2 cellular contexts compared by ENCODE assay signal in the genomic region with DNA sequence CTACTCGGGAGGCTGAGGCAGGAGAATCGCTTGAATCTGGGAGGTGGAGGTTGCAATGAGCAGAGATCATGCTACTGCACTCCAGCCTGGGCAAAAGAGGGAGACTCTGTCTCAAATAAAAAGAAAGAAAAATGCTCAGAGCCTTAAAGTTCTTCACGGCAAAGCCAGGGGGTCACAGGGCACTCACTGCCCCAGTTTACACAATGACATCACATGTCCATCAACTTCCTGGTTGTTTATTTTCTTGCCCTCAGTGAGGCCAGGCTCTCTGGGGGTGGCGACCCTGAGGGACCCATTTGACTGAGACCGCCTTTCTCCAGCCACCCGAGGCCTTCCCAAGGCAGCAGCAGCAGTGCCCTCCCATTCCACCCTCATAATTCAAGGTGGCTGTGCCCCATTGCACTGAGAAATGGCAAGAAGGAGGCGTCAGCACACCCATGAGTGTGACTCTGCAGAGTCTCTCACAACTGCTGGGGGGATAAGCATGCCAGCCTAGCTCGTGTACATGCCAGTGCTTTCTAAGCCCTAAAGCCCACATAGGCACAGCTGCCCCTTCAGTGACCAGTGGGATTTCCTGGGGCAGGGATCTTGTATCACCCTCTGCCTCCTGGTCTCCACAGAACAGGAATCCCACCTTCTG.
TF ChIP-seq lines count a peak whose summit lies in the region.

No MANE protein-coding gene starts in this region.

TF ChIP-seq in HEK293, 187 proteins besides CTCF, POLR2A, EP300 and RAD21:
- TF ChIP-seq, protein P1, sequence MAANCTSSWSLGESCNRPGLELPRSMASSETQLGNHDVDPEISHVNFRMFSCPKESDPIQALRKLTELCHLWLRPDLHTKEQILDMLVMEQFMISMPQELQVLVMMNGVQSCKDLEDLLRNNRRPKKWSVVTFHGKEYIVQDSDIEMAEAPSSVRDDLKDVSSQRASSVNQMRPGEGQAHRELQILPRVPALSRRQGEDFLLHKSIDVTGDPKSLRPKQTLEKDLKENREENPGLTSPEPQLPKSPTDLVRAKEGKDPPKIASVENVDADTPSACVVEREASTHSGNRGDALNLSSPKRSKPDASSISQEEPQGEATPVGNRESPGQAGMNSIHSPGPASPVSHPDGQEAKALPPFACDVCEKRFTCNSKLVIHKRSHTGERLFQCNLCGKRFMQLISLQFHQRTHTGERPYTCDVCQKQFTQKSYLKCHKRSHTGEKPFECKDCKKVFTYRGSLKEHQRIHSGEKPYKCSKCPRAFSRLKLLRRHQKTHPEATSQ (tag by site-specific recombination; IDR thresholded peaks at IDR 0.05) = no peak
- TF ChIP-seq GLIS1 (tag by site-specific recombination; IDR thresholded peaks at IDR 0.05) (peak; percentile 56), ZBTB48 (tag by site-specific recombination; IDR thresholded peaks at IDR 0.05) (no peak), ZNF366 (tag by site-specific recombination; conservative IDR thresholded peaks at IDR 0.05) (no peak), ZNF596 (tag by site-specific recombination; IDR thresholded peaks at IDR 0.05) (no peak), PRDM1 (tag by site-specific recombination; IDR thresholded peaks at IDR 0.05) (no peak)
- TF ChIP-seq, protein P2, sequence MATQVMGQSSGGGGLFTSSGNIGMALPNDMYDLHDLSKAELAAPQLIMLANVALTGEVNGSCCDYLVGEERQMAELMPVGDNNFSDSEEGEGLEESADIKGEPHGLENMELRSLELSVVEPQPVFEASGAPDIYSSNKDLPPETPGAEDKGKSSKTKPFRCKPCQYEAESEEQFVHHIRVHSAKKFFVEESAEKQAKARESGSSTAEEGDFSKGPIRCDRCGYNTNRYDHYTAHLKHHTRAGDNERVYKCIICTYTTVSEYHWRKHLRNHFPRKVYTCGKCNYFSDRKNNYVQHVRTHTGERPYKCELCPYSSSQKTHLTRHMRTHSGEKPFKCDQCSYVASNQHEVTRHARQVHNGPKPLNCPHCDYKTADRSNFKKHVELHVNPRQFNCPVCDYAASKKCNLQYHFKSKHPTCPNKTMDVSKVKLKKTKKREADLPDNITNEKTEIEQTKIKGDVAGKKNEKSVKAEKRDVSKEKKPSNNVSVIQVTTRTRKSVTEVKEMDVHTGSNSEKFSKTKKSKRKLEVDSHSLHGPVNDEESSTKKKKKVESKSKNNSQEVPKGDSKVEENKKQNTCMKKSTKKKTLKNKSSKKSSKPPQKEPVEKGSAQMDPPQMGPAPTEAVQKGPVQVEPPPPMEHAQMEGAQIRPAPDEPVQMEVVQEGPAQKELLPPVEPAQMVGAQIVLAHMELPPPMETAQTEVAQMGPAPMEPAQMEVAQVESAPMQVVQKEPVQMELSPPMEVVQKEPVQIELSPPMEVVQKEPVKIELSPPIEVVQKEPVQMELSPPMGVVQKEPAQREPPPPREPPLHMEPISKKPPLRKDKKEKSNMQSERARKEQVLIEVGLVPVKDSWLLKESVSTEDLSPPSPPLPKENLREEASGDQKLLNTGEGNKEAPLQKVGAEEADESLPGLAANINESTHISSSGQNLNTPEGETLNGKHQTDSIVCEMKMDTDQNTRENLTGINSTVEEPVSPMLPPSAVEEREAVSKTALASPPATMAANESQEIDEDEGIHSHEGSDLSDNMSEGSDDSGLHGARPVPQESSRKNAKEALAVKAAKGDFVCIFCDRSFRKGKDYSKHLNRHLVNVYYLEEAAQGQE (tag by site-specific recombination; IDR thresholded peaks at IDR 0.05) = no peak
- TF ChIP-seq, protein P3, sequence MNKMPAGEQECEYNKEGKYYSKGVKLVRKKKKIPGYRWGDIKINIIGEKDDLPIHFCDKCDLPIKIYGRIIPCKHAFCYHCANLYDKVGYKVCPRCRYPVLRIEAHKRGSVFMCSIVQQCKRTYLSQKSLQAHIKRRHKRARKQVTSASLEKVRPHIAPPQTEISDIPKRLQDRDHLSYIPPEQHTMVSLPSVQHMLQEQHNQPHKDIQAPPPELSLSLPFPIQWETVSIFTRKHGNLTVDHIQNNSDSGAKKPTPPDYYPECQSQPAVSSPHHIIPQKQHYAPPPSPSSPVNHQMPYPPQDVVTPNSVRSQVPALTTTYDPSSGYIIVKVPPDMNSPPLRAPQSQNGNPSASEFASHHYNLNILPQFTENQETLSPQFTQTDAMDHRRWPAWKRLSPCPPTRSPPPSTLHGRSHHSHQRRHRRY (tag by site-specific recombination; IDR thresholded peaks at IDR 0.05) = no peak

TF ChIP-seq in HepG2, 621 proteins besides CTCF, POLR2A, EP300 and RAD21 (continues in another document):
- TF ChIP-seq, protein P4, sequence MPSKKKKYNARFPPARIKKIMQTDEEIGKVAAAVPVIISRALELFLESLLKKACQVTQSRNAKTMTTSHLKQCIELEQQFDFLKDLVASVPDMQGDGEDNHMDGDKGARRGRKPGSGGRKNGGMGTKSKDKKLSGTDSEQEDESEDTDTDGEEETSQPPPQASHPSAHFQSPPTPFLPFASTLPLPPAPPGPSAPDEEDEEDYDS (CRISPR knock-in tag; IDR thresholded peaks at IDR 0.05) = 0 out of 2 replicates have a peak, but pooled peaks have one; percentile 21
- TF ChIP-seq SP5 (CRISPR knock-in tag; IDR thresholded peaks at IDR 0.05; ENCODE audit: borderline replicate concordance, low read depth) = 0 out of 2 replicates have a peak, but pooled peaks have one; percentile 27
- peak; percentile 78 for TF ChIP-seq RARA (CRISPR knock-in tag; IDR thresholded peaks at IDR 0.05)
- no peak for TF ChIP-seq NBN (conservative IDR thresholded peaks at IDR 0.05)
- TF ChIP-seq, protein P5, sequence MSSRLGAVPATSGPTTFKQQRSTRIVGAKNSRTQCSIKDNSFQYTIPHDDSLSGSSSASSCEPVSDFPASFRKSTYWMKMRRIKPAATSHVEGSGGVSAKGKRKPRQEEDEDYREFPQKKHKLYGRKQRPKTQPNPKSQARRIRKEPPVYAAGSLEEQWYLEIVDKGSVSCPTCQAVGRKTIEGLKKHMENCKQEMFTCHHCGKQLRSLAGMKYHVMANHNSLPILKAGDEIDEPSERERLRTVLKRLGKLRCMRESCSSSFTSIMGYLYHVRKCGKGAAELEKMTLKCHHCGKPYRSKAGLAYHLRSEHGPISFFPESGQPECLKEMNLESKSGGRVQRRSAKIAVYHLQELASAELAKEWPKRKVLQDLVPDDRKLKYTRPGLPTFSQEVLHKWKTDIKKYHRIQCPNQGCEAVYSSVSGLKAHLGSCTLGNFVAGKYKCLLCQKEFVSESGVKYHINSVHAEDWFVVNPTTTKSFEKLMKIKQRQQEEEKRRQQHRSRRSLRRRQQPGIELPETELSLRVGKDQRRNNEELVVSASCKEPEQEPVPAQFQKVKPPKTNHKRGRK (CRISPR knock-in tag; IDR thresholded peaks at IDR 0.05) = no peak
- TF ChIP-seq, protein P6, sequence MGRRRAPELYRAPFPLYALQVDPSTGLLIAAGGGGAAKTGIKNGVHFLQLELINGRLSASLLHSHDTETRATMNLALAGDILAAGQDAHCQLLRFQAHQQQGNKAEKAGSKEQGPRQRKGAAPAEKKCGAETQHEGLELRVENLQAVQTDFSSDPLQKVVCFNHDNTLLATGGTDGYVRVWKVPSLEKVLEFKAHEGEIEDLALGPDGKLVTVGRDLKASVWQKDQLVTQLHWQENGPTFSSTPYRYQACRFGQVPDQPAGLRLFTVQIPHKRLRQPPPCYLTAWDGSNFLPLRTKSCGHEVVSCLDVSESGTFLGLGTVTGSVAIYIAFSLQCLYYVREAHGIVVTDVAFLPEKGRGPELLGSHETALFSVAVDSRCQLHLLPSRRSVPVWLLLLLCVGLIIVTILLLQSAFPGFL (CRISPR knock-in tag; IDR thresholded peaks at IDR 0.05) = no peak
- TF ChIP-seq ZNF879 (CRISPR knock-in tag; IDR thresholded peaks at IDR 0.05) = no peak
- TF ChIP-seq ONECUT2 (CRISPR knock-in tag; IDR thresholded peaks at IDR 0.05) = no peak
- TF ChIP-seq, protein P7, sequence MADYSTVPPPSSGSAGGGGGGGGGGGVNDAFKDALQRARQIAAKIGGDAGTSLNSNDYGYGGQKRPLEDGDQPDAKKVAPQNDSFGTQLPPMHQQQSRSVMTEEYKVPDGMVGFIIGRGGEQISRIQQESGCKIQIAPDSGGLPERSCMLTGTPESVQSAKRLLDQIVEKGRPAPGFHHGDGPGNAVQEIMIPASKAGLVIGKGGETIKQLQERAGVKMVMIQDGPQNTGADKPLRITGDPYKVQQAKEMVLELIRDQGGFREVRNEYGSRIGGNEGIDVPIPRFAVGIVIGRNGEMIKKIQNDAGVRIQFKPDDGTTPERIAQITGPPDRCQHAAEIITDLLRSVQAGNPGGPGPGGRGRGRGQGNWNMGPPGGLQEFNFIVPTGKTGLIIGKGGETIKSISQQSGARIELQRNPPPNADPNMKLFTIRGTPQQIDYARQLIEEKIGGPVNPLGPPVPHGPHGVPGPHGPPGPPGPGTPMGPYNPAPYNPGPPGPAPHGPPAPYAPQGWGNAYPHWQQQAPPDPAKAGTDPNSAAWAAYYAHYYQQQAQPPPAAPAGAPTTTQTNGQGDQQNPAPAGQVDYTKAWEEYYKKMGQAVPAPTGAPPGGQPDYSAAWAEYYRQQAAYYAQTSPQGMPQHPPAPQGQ (CRISPR knock-in tag; IDR thresholded peaks at IDR 0.05; ENCODE audit: borderline replicate concordance) = no peak
- TF ChIP-seq, protein P8, sequence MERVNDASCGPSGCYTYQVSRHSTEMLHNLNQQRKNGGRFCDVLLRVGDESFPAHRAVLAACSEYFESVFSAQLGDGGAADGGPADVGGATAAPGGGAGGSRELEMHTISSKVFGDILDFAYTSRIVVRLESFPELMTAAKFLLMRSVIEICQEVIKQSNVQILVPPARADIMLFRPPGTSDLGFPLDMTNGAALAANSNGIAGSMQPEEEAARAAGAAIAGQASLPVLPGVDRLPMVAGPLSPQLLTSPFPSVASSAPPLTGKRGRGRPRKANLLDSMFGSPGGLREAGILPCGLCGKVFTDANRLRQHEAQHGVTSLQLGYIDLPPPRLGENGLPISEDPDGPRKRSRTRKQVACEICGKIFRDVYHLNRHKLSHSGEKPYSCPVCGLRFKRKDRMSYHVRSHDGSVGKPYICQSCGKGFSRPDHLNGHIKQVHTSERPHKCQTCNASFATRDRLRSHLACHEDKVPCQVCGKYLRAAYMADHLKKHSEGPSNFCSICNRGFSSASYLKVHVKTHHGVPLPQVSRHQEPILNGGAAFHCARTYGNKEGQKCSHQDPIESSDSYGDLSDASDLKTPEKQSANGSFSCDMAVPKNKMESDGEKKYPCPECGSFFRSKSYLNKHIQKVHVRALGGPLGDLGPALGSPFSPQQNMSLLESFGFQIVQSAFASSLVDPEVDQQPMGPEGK (CRISPR knock-in tag; IDR thresholded peaks at IDR 0.05) = peak; percentile 74
- TF ChIP-seq ZNF883 (CRISPR knock-in tag; IDR thresholded peaks at IDR 0.05; ENCODE audit: not compliant biosample characterization) = peak; percentile 41
- no peak for TF ChIP-seq SRF (IDR thresholded peaks at IDR 0.05; ENCODE audit: low read depth, low read length)
- TF ChIP-seq BRD4 (CRISPR knock-in tag; IDR thresholded peaks at IDR 0.05) = peak; percentile 10; the same call in 1 of the 2 replicates
- TF ChIP-seq, protein P9, sequence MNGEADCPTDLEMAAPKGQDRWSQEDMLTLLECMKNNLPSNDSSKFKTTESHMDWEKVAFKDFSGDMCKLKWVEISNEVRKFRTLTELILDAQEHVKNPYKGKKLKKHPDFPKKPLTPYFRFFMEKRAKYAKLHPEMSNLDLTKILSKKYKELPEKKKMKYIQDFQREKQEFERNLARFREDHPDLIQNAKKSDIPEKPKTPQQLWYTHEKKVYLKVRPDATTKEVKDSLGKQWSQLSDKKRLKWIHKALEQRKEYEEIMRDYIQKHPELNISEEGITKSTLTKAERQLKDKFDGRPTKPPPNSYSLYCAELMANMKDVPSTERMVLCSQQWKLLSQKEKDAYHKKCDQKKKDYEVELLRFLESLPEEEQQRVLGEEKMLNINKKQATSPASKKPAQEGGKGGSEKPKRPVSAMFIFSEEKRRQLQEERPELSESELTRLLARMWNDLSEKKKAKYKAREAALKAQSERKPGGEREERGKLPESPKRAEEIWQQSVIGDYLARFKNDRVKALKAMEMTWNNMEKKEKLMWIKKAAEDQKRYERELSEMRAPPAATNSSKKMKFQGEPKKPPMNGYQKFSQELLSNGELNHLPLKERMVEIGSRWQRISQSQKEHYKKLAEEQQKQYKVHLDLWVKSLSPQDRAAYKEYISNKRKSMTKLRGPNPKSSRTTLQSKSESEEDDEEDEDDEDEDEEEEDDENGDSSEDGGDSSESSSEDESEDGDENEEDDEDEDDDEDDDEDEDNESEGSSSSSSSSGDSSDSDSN (CRISPR knock-in tag; IDR thresholded peaks at IDR 0.05) = peak; percentile 10; the same call in 1 of the 2 replicates
- no peak for TF ChIP-seq HHEX (CRISPR knock-in tag; IDR thresholded peaks at IDR 0.05)
- no peak for TF ChIP-seq ISX (CRISPR knock-in tag; conservative IDR thresholded peaks at IDR 0.05)
- TF ChIP-seq ZSCAN31 (CRISPR knock-in tag; IDR thresholded peaks at IDR 0.05; ENCODE audit: low read depth) = no peak
- no peak for TF ChIP-seq GTF3A (CRISPR knock-in tag; conservative IDR thresholded peaks at IDR 0.05)
- no peak for TF ChIP-seq SP1 (IDR thresholded peaks at IDR 0.05)
- TF ChIP-seq SP1 (CRISPR knock-in tag; IDR thresholded peaks at IDR 0.05) = peak; percentile 33; the same call in 1 of the 2 replicates
- no peak for TF ChIP-seq ZNF335 (CRISPR knock-in tag; IDR thresholded peaks at IDR 0.05)
- TF ChIP-seq, protein P10, sequence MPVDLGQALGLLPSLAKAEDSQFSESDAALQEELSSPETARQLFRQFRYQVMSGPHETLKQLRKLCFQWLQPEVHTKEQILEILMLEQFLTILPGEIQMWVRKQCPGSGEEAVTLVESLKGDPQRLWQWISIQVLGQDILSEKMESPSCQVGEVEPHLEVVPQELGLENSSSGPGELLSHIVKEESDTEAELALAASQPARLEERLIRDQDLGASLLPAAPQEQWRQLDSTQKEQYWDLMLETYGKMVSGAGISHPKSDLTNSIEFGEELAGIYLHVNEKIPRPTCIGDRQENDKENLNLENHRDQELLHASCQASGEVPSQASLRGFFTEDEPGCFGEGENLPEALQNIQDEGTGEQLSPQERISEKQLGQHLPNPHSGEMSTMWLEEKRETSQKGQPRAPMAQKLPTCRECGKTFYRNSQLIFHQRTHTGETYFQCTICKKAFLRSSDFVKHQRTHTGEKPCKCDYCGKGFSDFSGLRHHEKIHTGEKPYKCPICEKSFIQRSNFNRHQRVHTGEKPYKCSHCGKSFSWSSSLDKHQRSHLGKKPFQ (CRISPR knock-in tag; IDR thresholded peaks at IDR 0.05; ENCODE audit: insufficient replicate concordance) = no peak
- peak; percentile 62 for TF ChIP-seq FOXK2 (IDR thresholded peaks at IDR 0.05)
- peak; percentile 16; the same call in 1 of the 2 replicates for TF ChIP-seq ZSCAN25 (CRISPR knock-in tag; IDR thresholded peaks at IDR 0.05)
- TF ChIP-seq KLF6 (CRISPR knock-in tag; IDR thresholded peaks at IDR 0.05) = peak; percentile 50; the same call in 1 of the 2 replicates
- TF ChIP-seq GFI1 (CRISPR knock-in tag; IDR thresholded peaks at IDR 0.05; ENCODE audit: borderline replicate concordance) = peak; percentile 28; the same call in 1 of the 2 replicates
- TF ChIP-seq PHF8 (CRISPR knock-in tag; IDR thresholded peaks at IDR 0.05) = peak; percentile 12; the same call in 1 of the 2 replicates
- TF ChIP-seq MTA1 (CRISPR knock-in tag; IDR thresholded peaks at IDR 0.05; ENCODE audit: borderline replicate concordance) = no peak; the same call in 1 of the 2 replicates
- TF ChIP-seq, protein P11, sequence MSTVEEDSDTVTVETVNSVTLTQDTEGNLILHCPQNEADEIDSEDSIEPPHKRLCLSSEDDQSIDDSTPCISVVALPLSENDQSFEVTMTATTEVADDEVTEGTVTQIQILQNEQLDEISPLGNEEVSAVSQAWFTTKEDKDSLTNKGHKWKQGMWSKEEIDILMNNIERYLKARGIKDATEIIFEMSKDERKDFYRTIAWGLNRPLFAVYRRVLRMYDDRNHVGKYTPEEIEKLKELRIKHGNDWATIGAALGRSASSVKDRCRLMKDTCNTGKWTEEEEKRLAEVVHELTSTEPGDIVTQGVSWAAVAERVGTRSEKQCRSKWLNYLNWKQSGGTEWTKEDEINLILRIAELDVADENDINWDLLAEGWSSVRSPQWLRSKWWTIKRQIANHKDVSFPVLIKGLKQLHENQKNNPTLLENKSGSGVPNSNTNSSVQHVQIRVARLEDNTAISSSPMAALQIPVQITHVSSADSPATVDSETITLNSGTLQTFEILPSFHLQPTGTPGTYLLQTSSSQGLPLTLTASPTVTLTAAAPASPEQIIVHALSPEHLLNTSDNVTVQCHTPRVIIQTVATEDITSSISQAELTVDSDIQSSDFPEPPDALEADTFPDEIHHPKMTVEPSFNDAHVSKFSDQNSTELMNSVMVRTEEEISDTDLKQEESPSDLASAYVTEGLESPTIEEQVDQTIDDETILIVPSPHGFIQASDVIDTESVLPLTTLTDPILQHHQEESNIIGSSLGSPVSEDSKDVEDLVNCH (CRISPR knock-in tag; IDR thresholded peaks at IDR 0.05) = no peak
